In genomic region chr5:111726986-111727385, GRCh38 we compare ENCODE assay signal across 17 cellular contexts. TPM values are rescaled to one million over a fixed set of nuclear protein-coding genes. Genes with fewer than 3 reads are reported as not detected.
A peak's percentile ranks its signal among the peaks of the same experiment; 100 is the strongest.
DNase-seq lines count a peak whose midpoint lies in the region; ATAC-seq and TF ChIP-seq lines count a peak whose summit lies in the region.
"Had no signal": no experiment of that assay in that cellular context is flagged by ENCODE, and none has a peak within 500 bp of the region (broad histone marks: within the 10 kb centered on the region; RNA-seq: fewer than 3 reads in every experiment).

No MANE protein-coding gene starts in this region.

- H3K9me3 Mint-ChIP-seq in WTC11: peaks cover 3% of the 10 kb centered on the region; the same call in 1 of the 2 replicates
- H3K9me3 Mint-ChIP-seq: CD8-positive, alpha-beta memory T cell; H9 had no signal

- peak overlapping the region; percentile 70; the same call in 1 of the 2 replicates for H3K27ac Mint-ChIP-seq in WTC11
- H3K27ac Mint-ChIP-seq: B cell; CD4-positive, CD25-positive, alpha-beta regulatory T cell; CD8-positive, alpha-beta memory T cell; H9 had no signal

- peaks cover 24% of the 10 kb centered on the region for H3K36me3 ChIP-seq in cardiac muscle cell
- H3K36me3 ChIP-seq in Karpas-422 (ENCODE audit: insufficient read depth, low read length): no peaks in the 10 kb centered on the region

- CTCF ChIA-PET in WTC11 (lab: Charles Lee): interaction anchor here (0.6 kb wide), 1 partner anchor 102 kb away, joined by 4 read pairs; no protein-coding TSS in a partner anchor

- no peak overlapping the region for H3K4me3 Mint-ChIP-seq in WTC11
- H3K4me3 Mint-ChIP-seq: B cell; CD4-positive, CD25-positive, alpha-beta regulatory T cell; CD8-positive, alpha-beta memory T cell; H9 had no signal

- no peaks in the 10 kb centered on the region for H4K20me1 ChIP-seq in Karpas-422 (ENCODE audit: insufficient read depth, low read depth, low read length)

- no peak for TF ChIP-seq CTCF in cardiac muscle cell (IDR thresholded peaks at IDR 0.05; ENCODE audit: low read depth, low read length)
- TF ChIP-seq CTCF in WTC11 (IDR thresholded peaks at IDR 0.05): no peak

- H3K9me2 ChIP-seq in Karpas-422 (replicated peaks; ENCODE audit: insufficient read depth, low read length): no peaks in the 10 kb centered on the region

- no peaks in the 10 kb centered on the region for H3K27me3 Mint-ChIP-seq in WTC11 (ENCODE audit: low read depth)
- H3K27me3 Mint-ChIP-seq: B cell had no signal

- DNase-seq in cardiac muscle cell (ENCODE audit: low read depth in 1 of 2, low spot score in 1 of 2) (no peak), cardiac septum (ENCODE audit: low spot score) (no peak), WTC11 (ENCODE audit: low spot score) (no peak), left lobe of liver (ENCODE audit: low spot score) (no peak), Karpas-422 (no peak), NCI-H774 (lab: John Stamatoyannopoulos, UW) (no peak), G401 (ENCODE audit: low spot score) (no peak)
- DNase-seq: CD4-positive, CD25-positive, alpha-beta regulatory T cell; CD8-positive, alpha-beta memory T cell; DMS 273 treated with DMSO at 0.1 percent for 48 hours; DMS79 treated with DMSO at 0.1 percent for 48 hours; H9 had no signal

- H3K9me3 ChIP-seq in cardiac muscle cell (ENCODE audit: low read depth) (no peaks in the 10 kb centered on the region), Karpas-422 (ENCODE audit: low read length) (no peaks in the 10 kb centered on the region)
- H3K9me3 ChIP-seq: BLaER1 had no signal

- H2AFZ ChIP-seq in Karpas-422 (ENCODE audit: low read length): no peak overlapping the region

- H3K4me3 ChIP-seq in cardiac muscle cell (no peak overlapping the region), Karpas-422 (ENCODE audit: low read length) (no peak overlapping the region)
- H3K4me3 ChIP-seq: BLaER1 had no signal

- H3K4me1 ChIP-seq in cardiac muscle cell (ENCODE audit: low read depth) (peaks cover 21% of the 10 kb centered on the region), Karpas-422 (ENCODE audit: low read length) (no peaks in the 10 kb centered on the region)

- H3K4me2 ChIP-seq in Karpas-422 (ENCODE audit: low read depth, low read length, poor library complexity, severe bottlenecking): no peak overlapping the region
- H3K4me2 ChIP-seq: BLaER1 had no signal

- no peaks in the 10 kb centered on the region for H3K79me2 ChIP-seq in Karpas-422 (ENCODE audit: low read length)

- peaks cover 56% of the 10 kb centered on the region for H3K36me3 Mint-ChIP-seq in WTC11
- H3K36me3 Mint-ChIP-seq: CD4-positive, CD25-positive, alpha-beta regulatory T cell; CD8-positive, alpha-beta memory T cell had no signal

- H3K9ac ChIP-seq in Karpas-422 (ENCODE audit: low read length): no peak overlapping the region
- H3K9ac ChIP-seq: BLaER1 had no signal

- H3K4me1 Mint-ChIP-seq in WTC11: peaks cover 8% of the 10 kb centered on the region; the same call in 1 of the 2 replicates
- H3K4me1 Mint-ChIP-seq: B cell had no signal

- H3K27ac ChIP-seq in cardiac muscle cell (peak overlapping the region; percentile 66), Karpas-422 (ENCODE audit: low read length) (no peak overlapping the region)
- H3K27ac ChIP-seq: 22Rv1, BLaER1, C4-2B had no signal

- no peaks in the 10 kb centered on the region for H3K27me3 ChIP-seq in cardiac muscle cell
- H3K27me3 ChIP-seq in Karpas-422 (ENCODE audit: low read length): no peaks in the 10 kb centered on the region
- H3K27me3 ChIP-seq: BLaER1 had no signal

- in situ Hi-C loops in G401 (cut with HindIII; ENCODE audit: low sequenced_read_pairs): no loop called here

- intact Hi-C loops in cardiac septum (cut with DNase I): no loop called here

- POLR2A ChIA-PET in WTC11 (lab: Charles Lee): no interaction called here

- ATAC-seq in WTC11 (no peak), left lobe of liver (peak; percentile 71)
- ATAC-seq: HCT116 had no signal

TF ChIP-seq in WTC11, 78 proteins besides CTCF, POLR2A, EP300 and RAD21 (continues in another document):
- TF ChIP-seq, protein P1, sequence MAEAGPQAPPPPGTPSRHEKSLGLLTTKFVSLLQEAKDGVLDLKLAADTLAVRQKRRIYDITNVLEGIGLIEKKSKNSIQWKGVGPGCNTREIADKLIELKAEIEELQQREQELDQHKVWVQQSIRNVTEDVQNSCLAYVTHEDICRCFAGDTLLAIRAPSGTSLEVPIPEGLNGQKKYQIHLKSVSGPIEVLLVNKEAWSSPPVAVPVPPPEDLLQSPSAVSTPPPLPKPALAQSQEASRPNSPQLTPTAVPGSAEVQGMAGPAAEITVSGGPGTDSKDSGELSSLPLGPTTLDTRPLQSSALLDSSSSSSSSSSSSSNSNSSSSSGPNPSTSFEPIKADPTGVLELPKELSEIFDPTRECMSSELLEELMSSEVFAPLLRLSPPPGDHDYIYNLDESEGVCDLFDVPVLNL (CRISPR knock-in tag; IDR thresholded peaks at IDR 0.05; ENCODE audit: borderline replicate concordance, low read depth): no peak
- TF ChIP-seq, protein P2, sequence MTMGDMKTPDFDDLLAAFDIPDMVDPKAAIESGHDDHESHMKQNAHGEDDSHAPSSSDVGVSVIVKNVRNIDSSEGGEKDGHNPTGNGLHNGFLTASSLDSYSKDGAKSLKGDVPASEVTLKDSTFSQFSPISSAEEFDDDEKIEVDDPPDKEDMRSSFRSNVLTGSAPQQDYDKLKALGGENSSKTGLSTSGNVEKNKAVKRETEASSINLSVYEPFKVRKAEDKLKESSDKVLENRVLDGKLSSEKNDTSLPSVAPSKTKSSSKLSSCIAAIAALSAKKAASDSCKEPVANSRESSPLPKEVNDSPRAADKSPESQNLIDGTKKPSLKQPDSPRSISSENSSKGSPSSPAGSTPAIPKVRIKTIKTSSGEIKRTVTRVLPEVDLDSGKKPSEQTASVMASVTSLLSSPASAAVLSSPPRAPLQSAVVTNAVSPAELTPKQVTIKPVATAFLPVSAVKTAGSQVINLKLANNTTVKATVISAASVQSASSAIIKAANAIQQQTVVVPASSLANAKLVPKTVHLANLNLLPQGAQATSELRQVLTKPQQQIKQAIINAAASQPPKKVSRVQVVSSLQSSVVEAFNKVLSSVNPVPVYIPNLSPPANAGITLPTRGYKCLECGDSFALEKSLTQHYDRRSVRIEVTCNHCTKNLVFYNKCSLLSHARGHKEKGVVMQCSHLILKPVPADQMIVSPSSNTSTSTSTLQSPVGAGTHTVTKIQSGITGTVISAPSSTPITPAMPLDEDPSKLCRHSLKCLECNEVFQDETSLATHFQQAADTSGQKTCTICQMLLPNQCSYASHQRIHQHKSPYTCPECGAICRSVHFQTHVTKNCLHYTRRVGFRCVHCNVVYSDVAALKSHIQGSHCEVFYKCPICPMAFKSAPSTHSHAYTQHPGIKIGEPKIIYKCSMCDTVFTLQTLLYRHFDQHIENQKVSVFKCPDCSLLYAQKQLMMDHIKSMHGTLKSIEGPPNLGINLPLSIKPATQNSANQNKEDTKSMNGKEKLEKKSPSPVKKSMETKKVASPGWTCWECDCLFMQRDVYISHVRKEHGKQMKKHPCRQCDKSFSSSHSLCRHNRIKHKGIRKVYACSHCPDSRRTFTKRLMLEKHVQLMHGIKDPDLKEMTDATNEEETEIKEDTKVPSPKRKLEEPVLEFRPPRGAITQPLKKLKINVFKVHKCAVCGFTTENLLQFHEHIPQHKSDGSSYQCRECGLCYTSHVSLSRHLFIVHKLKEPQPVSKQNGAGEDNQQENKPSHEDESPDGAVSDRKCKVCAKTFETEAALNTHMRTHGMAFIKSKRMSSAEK (CRISPR knock-in tag; IDR thresholded peaks at IDR 0.05; ENCODE audit: borderline replicate concordance): no peak
- no peak for TF ChIP-seq NFYB (CRISPR knock-in tag; conservative IDR thresholded peaks at IDR 0.05; ENCODE audit: low read depth)
- TF ChIP-seq FOXK1 (CRISPR knock-in tag; IDR thresholded peaks at IDR 0.05): no peak
- TF ChIP-seq ZMAT4 (CRISPR knock-in tag; IDR thresholded peaks at IDR 0.05): no peak
- TF ChIP-seq NR1H2 (CRISPR knock-in tag; IDR thresholded peaks at IDR 0.05): no peak
- TF ChIP-seq, protein P3, sequence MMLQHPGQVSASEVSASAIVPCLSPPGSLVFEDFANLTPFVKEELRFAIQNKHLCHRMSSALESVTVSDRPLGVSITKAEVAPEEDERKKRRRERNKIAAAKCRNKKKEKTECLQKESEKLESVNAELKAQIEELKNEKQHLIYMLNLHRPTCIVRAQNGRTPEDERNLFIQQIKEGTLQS (CRISPR knock-in tag; conservative IDR thresholded peaks at IDR 0.05): no peak
- TF ChIP-seq NR3C1 (CRISPR knock-in tag; conservative IDR thresholded peaks at IDR 0.05; ENCODE audit: low read depth): no peak
- TF ChIP-seq E2F1 (CRISPR knock-in tag; IDR thresholded peaks at IDR 0.05): no peak
- no peak for TF ChIP-seq SP1 (CRISPR knock-in tag; conservative IDR thresholded peaks at IDR 0.05)
- TF ChIP-seq ZNF416 (CRISPR knock-in tag; IDR thresholded peaks at IDR 0.05): no peak
- TF ChIP-seq, protein P4, sequence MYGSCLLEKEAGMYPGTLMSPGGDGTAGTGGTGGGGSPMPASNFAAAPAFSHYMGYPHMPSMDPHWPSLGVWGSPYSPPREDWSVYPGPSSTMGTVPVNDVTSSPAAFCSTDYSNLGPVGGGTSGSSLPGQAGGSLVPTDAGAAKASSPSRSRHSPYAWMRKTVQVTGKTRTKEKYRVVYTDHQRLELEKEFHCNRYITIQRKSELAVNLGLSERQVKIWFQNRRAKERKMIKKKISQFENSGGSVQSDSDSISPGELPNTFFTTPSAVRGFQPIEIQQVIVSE (CRISPR knock-in tag; IDR thresholded peaks at IDR 0.05; ENCODE audit: borderline replicate concordance): no peak
- TF ChIP-seq RORB (CRISPR knock-in tag; IDR thresholded peaks at IDR 0.05): no peak

RNA-seq across cellular contexts. Expression of gene NREP, which starts 30.0 kb away (rescaled TPM):
- 613 and 681 TPM in 2 replicates for total RNA-seq in cardiac muscle cell
- 981 and 1,191 TPM in 2 replicates for polyA plus RNA-seq in cardiac muscle cell
- total RNA-seq in cardiac septum: 24.1 TPM
- 160 to 172 TPM (median 168 TPM) in 3 replicates for total RNA-seq in WTC11 (2021)
- total RNA-seq in left lobe of liver: 3.2 TPM
- total RNA-seq in Karpas-422 (2014; rRNA removed; shearing (Covaris generic); ENCODE audit: low replicate concordance): 2.7 and 5.8 TPM in 2 replicates
- total RNA-seq in G401 (2014; rRNA removed; shearing (Covaris generic)): 2.3 and 6.9 TPM in 2 replicates
